ENCODE assay signal across 10 cellular contexts in genomic region chr7:9488555-9488954, GRCh38.
A peak's percentile ranks its signal among the peaks of the same experiment; 100 is the strongest.
DNase-seq lines count a peak whose midpoint lies in the region; ATAC-seq, FAIRE-seq and TF ChIP-seq lines count a peak whose summit lies in the region.
"Had no signal": no experiment of that assay in that cellular context is flagged by ENCODE, and none has a peak within 500 bp of the region (broad histone marks: within the 10 kb centered on the region; RNA-seq: fewer than 3 reads in every experiment).

No MANE protein-coding gene starts in this region.

- ATAC-seq in HG03280 (IDR thresholded peaks at IDR 0.05; ENCODE audit: unreplicated experiment) (no peak), left ventricle myocardium superior (no peak)

- H3K23ac ChIP-seq in mesenchymal stem cell (ENCODE audit: low read length in 2 of 2): no peak overlapping the region

- DNase-seq in GM04504 (ENCODE audit: low read depth) (peak; percentile 39), HTR-8/SVneo (ENCODE audit: insufficient read length, low spot score) (peak; percentile 14), astrocyte of the spinal cord (ENCODE audit: low read depth, low spot score) (peak; percentile 90), mesenchymal stem cell (peak; percentile 90), left ventricle myocardium inferior (no peak), left ventricle myocardium superior (no peak)
- no peak for DNase-seq in activated naive CD4-positive, alpha-beta T cell (lab: John Stamatoyannopoulos, UW)
- DNase-seq: ovary, uterus had no signal

- no peak overlapping the region for H2BK15ac ChIP-seq in mesenchymal stem cell (ENCODE audit: low read depth, poor library complexity, severe bottlenecking)

- TF ChIP-seq CTCF in astrocyte of the spinal cord (IDR thresholded peaks at IDR 0.05; ENCODE audit: low read depth, low read length) (no peak), left ventricle myocardium inferior (IDR thresholded peaks at IDR 0.05; ENCODE audit: borderline replicate concordance) (no peak)

- no peak overlapping the region for H3K4me2 ChIP-seq in mesenchymal stem cell (ENCODE audit: low read length, poor library complexity, severe bottlenecking)

- no peak overlapping the region for H2BK120ac ChIP-seq in mesenchymal stem cell (ENCODE audit: low read depth, low read length)

- no peaks in the 10 kb centered on the region for H3K36me3 ChIP-seq in mesenchymal stem cell (ENCODE audit: control insufficient read depth in 1 of 2, insufficient read depth in 2 of 2, low read depth in 1 of 2, low read length in 2 of 2)
- H3K36me3 ChIP-seq in left ventricle myocardium inferior: no peaks in the 10 kb centered on the region
- H3K36me3 ChIP-seq: ovary, uterus had no signal

- no peak overlapping the region for H4K8ac ChIP-seq in mesenchymal stem cell (ENCODE audit: low read length)

- H2AFZ ChIP-seq in mesenchymal stem cell (ENCODE audit: low read depth, low read length): no peak overlapping the region

- H3K18ac ChIP-seq in mesenchymal stem cell (ENCODE audit: low read depth in 1 of 2, low read length in 2 of 2): no peak overlapping the region

- no peaks in the 10 kb centered on the region for H3K4me1 ChIP-seq in mesenchymal stem cell (ENCODE audit: control insufficient read depth, insufficient read depth, low read depth, low read length)
- H3K4me1 ChIP-seq in left ventricle myocardium inferior: no peaks in the 10 kb centered on the region
- H3K4me1 ChIP-seq: uterus had no signal

- H3K27me3 ChIP-seq in mesenchymal stem cell (ENCODE audit: control insufficient read depth in 1 of 2, insufficient read depth in 1 of 2, low read length in 2 of 2) (no peaks in the 10 kb centered on the region), left ventricle myocardium inferior (ENCODE audit: low read depth) (no peaks in the 10 kb centered on the region)
- H3K27me3 ChIP-seq: ovary, uterus had no signal

- H2AK5ac ChIP-seq in mesenchymal stem cell (ENCODE audit: low read length, severe bottlenecking): no peak overlapping the region

- in situ Hi-C loops in astrocyte of the spinal cord (cut with HindIII; ENCODE audit: low sequenced_read_pairs): no loop called here

- H2BK12ac ChIP-seq in mesenchymal stem cell (ENCODE audit: low read length in 2 of 2): no peak overlapping the region

- H3K4me3 ChIP-seq in astrocyte of the spinal cord (ENCODE audit: low read depth, low read length) (no peak overlapping the region), mesenchymal stem cell (ENCODE audit: insufficient read depth in 1 of 2, low read depth in 1 of 2, low read length in 2 of 2) (no peak overlapping the region), left ventricle myocardium inferior (no peak overlapping the region)
- H3K4me3 ChIP-seq: ovary, uterus had no signal

- no peak overlapping the region for H3K14ac ChIP-seq in mesenchymal stem cell (ENCODE audit: low read length in 2 of 2)

- H3K9ac ChIP-seq in mesenchymal stem cell (ENCODE audit: low read length): no peak overlapping the region

- H4K91ac ChIP-seq in mesenchymal stem cell (ENCODE audit: low read length): no peak overlapping the region

- H3K79me1 ChIP-seq in mesenchymal stem cell (replicated peaks; ENCODE audit: low read length, poor library complexity, severe bottlenecking): no peaks in the 10 kb centered on the region

- FAIRE-seq in HTR-8/SVneo (lab: Jason Lieb, UNC): no peak

- H3K9me3 ChIP-seq in mesenchymal stem cell (ENCODE audit: control insufficient read depth, low read length): peaks cover 9% of the 10 kb centered on the region
- peaks cover 5% of the 10 kb centered on the region for H3K9me3 ChIP-seq in left ventricle myocardium inferior (replicated peaks)
- H3K9me3 ChIP-seq: ovary, uterus had no signal

- no peak overlapping the region for H3K4ac ChIP-seq in mesenchymal stem cell (ENCODE audit: low read depth in 1 of 2, low read length in 2 of 2)

- intact Hi-C loops in left ventricle myocardium inferior (cut with micrococcal nuclease) (no loop called here), left ventricle myocardium superior (cut with micrococcal nuclease) (no loop called here)

- no peak overlapping the region for H2BK5ac ChIP-seq in mesenchymal stem cell (ENCODE audit: low read depth, low read length, poor library complexity, severe bottlenecking)

- no peak overlapping the region for H3K27ac ChIP-seq in mesenchymal stem cell (ENCODE audit: low read length, poor library complexity, severe bottlenecking)
- H3K27ac ChIP-seq in left ventricle myocardium inferior (replicated peaks): no peak overlapping the region
- H3K27ac ChIP-seq: ovary, uterus had no signal

Comparison
In these comparisons a context has a peak if more than half of its experiments do, and no peak if none do; other contexts are left out.
1. DNase-seq: peak in GM04504 (single experiment), HTR-8/SVneo (single experiment), astrocyte of the spinal cord (single experiment) and mesenchymal stem cell (single experiment); none in left ventricle myocardium inferior (single experiment), activated naive CD4-positive, alpha-beta T cell (0 of 4) and left ventricle myocardium superior (single experiment).